Comparison of ENCODE assay signal across 10 cellular contexts in the genomic region with DNA sequence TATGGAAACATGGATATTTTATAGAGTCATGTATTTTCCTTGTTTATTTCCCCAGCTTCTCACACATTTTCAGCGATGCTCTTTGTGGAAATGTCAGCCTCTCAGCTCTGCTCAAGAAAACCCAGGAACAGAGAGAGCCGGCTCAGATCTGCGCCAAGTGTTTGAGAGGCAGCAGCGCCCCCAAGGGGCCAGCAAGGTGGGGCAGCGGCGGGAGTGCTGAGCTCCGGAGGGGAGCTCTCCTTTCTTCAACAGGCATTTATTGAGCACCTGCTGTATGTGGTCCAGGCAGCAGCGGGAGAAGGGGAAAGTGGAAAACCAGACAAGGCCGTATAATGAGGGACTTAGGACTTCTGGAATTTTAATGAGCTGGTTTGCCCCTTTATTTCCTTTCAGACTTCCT.
DNase-seq lines count a peak whose midpoint lies in the region; ATAC-seq and TF ChIP-seq lines count a peak whose summit lies in the region.
"Had no signal": no experiment of that assay in that cellular context is flagged by ENCODE, and none has a peak within 500 bp of the region (broad histone marks: within the 10 kb centered on the region; RNA-seq: fewer than 3 reads in every experiment).

No MANE protein-coding gene starts in this region.

- H4K20me1 ChIP-seq in OCI-LY7 (ENCODE audit: insufficient read depth, low read length): no peaks in the 10 kb centered on the region

- intact Hi-C loops in OCI-LY7 (cut with micrococcal nuclease; ENCODE audit: unreplicated experiment) (loop anchor here (1.0 kb wide), 1 partner anchor 150 kb away; no protein-coding TSS in a partner anchor), posterior cingulate gyrus (cut with DNase I) (no loop called here)

- POLR2A ChIA-PET in OCI-LY7 (lab: Charles Lee): interaction anchor here (0.6 to 1.2 kb wide), 8 partner anchors 15 to 597 kb away, joined by 3 to 6 read pairs (median 3); no protein-coding TSS in a partner anchor

- H3K9me3 ChIP-seq in OCI-LY7 (ENCODE audit: low read length): peaks cover 3% of the 10 kb centered on the region; the same call in 1 of the 2 replicates

- H3K4me2 ChIP-seq in OCI-LY7 (ENCODE audit: low read length): 0 out of 2 replicates have a peak overlapping the region, but pooled peaks have one; percentile 0

- CTCF ChIA-PET in OCI-LY7 (lab: Charles Lee; ENCODE audit: unreplicated experiment): interaction anchor here (0.5 to 1.6 kb wide), 2 partner anchors 20 to 53 kb away, joined by 3 to 5 read pairs; no protein-coding TSS in a partner anchor

- TF ChIP-seq CTCF in OCI-LY7 (conservative IDR thresholded peaks at IDR 0.05; ENCODE audit: low read length): peak; percentile 98

- ATAC-seq in activated naive CD4-positive, alpha-beta T cell treated with anti-CD3 and anti-CD28 coated beads, Interleukin-2, amount 50 U/mL, for 72 hours: peak; percentile 80 to 82
- ATAC-seq in GM18519 (IDR thresholded peaks at IDR 0.05; ENCODE audit: low FRiP score, unreplicated experiment): no peak
- ATAC-seq in GM18502 (IDR thresholded peaks at IDR 0.05; ENCODE audit: poor library complexity, unreplicated experiment): no peak
- no peak for ATAC-seq in GM19467 (IDR thresholded peaks at IDR 0.05; ENCODE audit: unreplicated experiment)

- H2AFZ ChIP-seq in OCI-LY7 (ENCODE audit: low read length): peak overlapping the region; percentile 64; the same call in 1 of the 2 replicates

- peak overlapping the region; percentile 29 for H3K27ac ChIP-seq in OCI-LY7 (ENCODE audit: low read depth, low read length, poor library complexity, severe bottlenecking)
- H3K27ac ChIP-seq: epithelial cell of prostate had no signal

- no peaks in the 10 kb centered on the region for H3K9me2 ChIP-seq in OCI-LY7 (ENCODE audit: insufficient read depth, low read length)

- no peak overlapping the region for H3K4me3 ChIP-seq in OCI-LY7 (ENCODE audit: low read depth, low read length, poor library complexity, severe bottlenecking)

- H3K36me3 Mint-ChIP-seq in activated naive CD4-positive, alpha-beta T cell treated with anti-CD3 and anti-CD28 coated beads, Interleukin-2, amount 50 U/mL, for 72 hours: no peaks in the 10 kb centered on the region

- peak overlapping the region in 1 of 2 donors; percentile 56 for H3K27ac Mint-ChIP-seq in activated naive CD4-positive, alpha-beta T cell treated with anti-CD3 and anti-CD28 coated beads, Interleukin-2, amount 50 U/mL, for 72 hours

- H3K4me1 ChIP-seq in OCI-LY7 (ENCODE audit: insufficient read depth, low read length, poor library complexity, severe bottlenecking): peaks cover 92% of the 10 kb centered on the region

- no peaks in the 10 kb centered on the region for H3K36me3 ChIP-seq in OCI-LY7 (ENCODE audit: insufficient read depth, low read length)

- DNase-seq in D341Med (ENCODE audit: low spot score): peak; percentile 57
- DNase-seq in OCI-LY7 (ENCODE audit: low spot score): peak; percentile 80
- peak; percentile 65 to 68 for DNase-seq in activated naive CD4-positive, alpha-beta T cell treated with anti-CD3 and anti-CD28 coated beads, Interleukin-2, amount 50 U/mL, for 72 hours (ENCODE audit: low spot score in 2 of 2)
- DNase-seq in posterior cingulate gyrus: peak in 8 of 10 donors; percentile 40 to 94 (median 44)
- no peak for DNase-seq in SKM-1 treated with dmso at 0.1 percent for 144 hours (lab: John Stamatoyannopoulos, UW; ENCODE audit: unreplicated experiment)
- DNase-seq: NCI-H526 treated with DMSO at 0.1 percent for 48 hours had no signal

- no peaks in the 10 kb centered on the region for H3K9me3 Mint-ChIP-seq in activated naive CD4-positive, alpha-beta T cell treated with anti-CD3 and anti-CD28 coated beads, Interleukin-2, amount 50 U/mL, for 72 hours

- BruUV-seq in OCI-LY7 (replicated peaks; lab: Mats Ljungman, UMichigan): no TSS peak

- H3K79me2 ChIP-seq in OCI-LY7 (ENCODE audit: insufficient read depth, low read depth, low read length): no peaks in the 10 kb centered on the region

Comparison
In these comparisons a context has a peak if more than half of its experiments do, and no peak if none do; other contexts are left out.
1. ATAC-seq: peak in activated naive CD4-positive, alpha-beta T cell treated with anti-CD3 and anti-CD28 coated beads, Interleukin-2, amount 50 U/mL, for 72 hours (2 of 2); none in GM18519 (single experiment), GM18502 (single experiment) and GM19467 (single experiment).